Comparison of ENCODE assay signal across 1 cellular context in genomic region chr4:140372607-140373327, GRCh38.
TF ChIP-seq lines count a peak whose summit lies in the region.

No MANE protein-coding gene starts in this region.

TF ChIP-seq in GM12878, 131 proteins besides CTCF, POLR2A, EP300 and RAD21 (continued from another document):
- TF ChIP-seq E2F8 (IDR thresholded peaks at IDR 0.05; ENCODE audit: low read depth, partially characterized antibody) = no peak
- no peak for TF ChIP-seq JUND (IDR thresholded peaks at IDR 0.05; ENCODE audit: low read depth, low read length)
- peak in 1 of 2 experiments; percentile 54; a peak in 1 of 4 replicates for TF ChIP-seq IKZF2 (IDR thresholded peaks at IDR 0.05)
- no peak for TF ChIP-seq USF2 (IDR thresholded peaks at IDR 0.05; ENCODE audit: borderline replicate concordance, low read depth, low read length)
- no peak for TF ChIP-seq RB1 (IDR thresholded peaks at IDR 0.05; ENCODE audit: borderline replicate concordance)
- peak; percentile 59; the same call in 1 of the 2 replicates for TF ChIP-seq ATF2 (IDR thresholded peaks at IDR 0.05; ENCODE audit: low read length)
- no peak for TF ChIP-seq SREBF2 (IDR thresholded peaks at IDR 0.05; ENCODE audit: low read length)
- TF ChIP-seq KLF5 (IDR thresholded peaks at IDR 0.05; ENCODE audit: partially characterized antibody) = no peak
- TF ChIP-seq ZBTB33 (IDR thresholded peaks at IDR 0.05) = no peak
- TF ChIP-seq RUNX3 (IDR thresholded peaks at IDR 0.05; ENCODE audit: low read length) = peak; percentile 48
- TF ChIP-seq SPI1 (IDR thresholded peaks at IDR 0.05; ENCODE audit: borderline replicate concordance, insufficient read depth, low read depth, low read length) = peak; percentile 72; the same call in 1 of the 2 replicates
- TF ChIP-seq SMAD1 (IDR thresholded peaks at IDR 0.05; ENCODE audit: low read depth, partially characterized antibody) = peak; percentile 42
- TF ChIP-seq RELB (IDR thresholded peaks at IDR 0.05; ENCODE audit: low read depth) = peak; percentile 55
- TF ChIP-seq FOXM1 (IDR thresholded peaks at IDR 0.05; ENCODE audit: low read depth, low read length) = 0 out of 2 replicates have a peak, but pooled peaks have one; percentile 17
- 0 out of 2 replicates have a peak, but pooled peaks have one; percentile 44 for TF ChIP-seq SMARCA5 (IDR thresholded peaks at IDR 0.05)
- 0 out of 2 replicates have a peak, but pooled peaks have one; percentile 27 for TF ChIP-seq ZNF207 (IDR thresholded peaks at IDR 0.05; ENCODE audit: borderline replicate concordance)
